Comparison of ENCODE assay signal across 10 cellular contexts in genomic region chr10:34789993-34790506, GRCh38. TPM values are rescaled to one million over a fixed set of nuclear protein-coding genes. Genes with fewer than 3 reads are reported as not detected.
A peak's percentile ranks its signal among the peaks of the same experiment; 100 is the strongest.
DNase-seq lines count a peak whose midpoint lies in the region; TF ChIP-seq lines count a peak whose summit lies in the region.
"Had no signal": no experiment of that assay in that cellular context is flagged by ENCODE, and none has a peak within 500 bp of the region (broad histone marks: within the 10 kb centered on the region; RNA-seq: fewer than 3 reads in every experiment).

No MANE protein-coding gene starts in this region.

- in situ Hi-C loops in Caki2 (cut with HindIII; ENCODE audit: low pct_unique_long_range_greater_than_20kb, low sequenced_read_pairs): no loop called here

- H3K36me3 Mint-ChIP-seq in brain (peaks cover 2% of the 10 kb centered on the region), glutamatergic neuron (ENCODE audit: unreplicated experiment) (no peaks in the 10 kb centered on the region)
- H3K36me3 Mint-ChIP-seq: activated naive CD8-positive, alpha-beta T cell; CD8-positive, alpha-beta memory T cell had no signal

- no peak for TF ChIP-seq CTCF in brain (conservative IDR thresholded peaks at IDR 0.05)
- TF ChIP-seq CTCF in glutamatergic neuron (IDR thresholded peaks at IDR 0.05; ENCODE audit: partially characterized antibody, unreplicated experiment): no peak
- TF ChIP-seq CTCF in GM10266 (IDR thresholded peaks at IDR 0.05; ENCODE audit: control insufficient read depth, insufficient read depth, low read depth, missing control alignments): no peak

- H3K4me1 Mint-ChIP-seq in brain: peaks cover 96% of the 10 kb centered on the region
- H3K4me1 Mint-ChIP-seq in glutamatergic neuron (ENCODE audit: low read depth, unreplicated experiment): peaks cover 47% of the 10 kb centered on the region
- H3K4me1 Mint-ChIP-seq: CD8-positive, alpha-beta memory T cell had no signal

- DNase-seq in Caki2 (ENCODE audit: low read depth): peak; percentile 82
- peak; percentile 71 for DNase-seq in HT-29 (ENCODE audit: low spot score)
- DNase-seq in mucosa of gallbladder (ENCODE audit: low spot score): peak; percentile 34
- no peak for DNase-seq in glutamatergic neuron
- no peak for DNase-seq in NCI-H1930 (lab: John Stamatoyannopoulos, UW)
- no peak for DNase-seq in NCI-H2196 (lab: John Stamatoyannopoulos, UW; ENCODE audit: unreplicated experiment)
- DNase-seq in GM10266 (ENCODE audit: extremely low spot score): no peak
- DNase-seq: CD8-positive, alpha-beta memory T cell had no signal

- H3K27ac Mint-ChIP-seq in brain (peak overlapping the region in 3 of 5 experiments; percentile 29 to 80 (median 51)), glutamatergic neuron (ENCODE audit: unreplicated experiment) (no peak overlapping the region)
- H3K27ac Mint-ChIP-seq: activated naive CD8-positive, alpha-beta T cell; CD8-positive, alpha-beta memory T cell had no signal

- H3K9me3 Mint-ChIP-seq in brain (peaks cover 0 to under 1% (median 0%) of the 10 kb centered on the region in 5 experiments), glutamatergic neuron (ENCODE audit: unreplicated experiment) (peaks cover 5% of the 10 kb centered on the region)

- H3K4me3 Mint-ChIP-seq in brain (peak overlapping the region in 2 of 5 experiments; percentile 12 to 49), glutamatergic neuron (ENCODE audit: unreplicated experiment) (no peak overlapping the region)
- H3K4me3 Mint-ChIP-seq: activated naive CD8-positive, alpha-beta T cell; CD8-positive, alpha-beta memory T cell had no signal

- H3K27me3 Mint-ChIP-seq in brain (peaks cover 3% of the 10 kb centered on the region), glutamatergic neuron (ENCODE audit: unreplicated experiment) (no peaks in the 10 kb centered on the region)

RNA-seq across cellular contexts. Expression of gene PARD3, which starts 25.0 kb away (rescaled TPM):
- total RNA-seq in Caki2 (2014; rRNA removed; shearing (Covaris generic); ENCODE audit: low replicate concordance): 237 and 254 TPM in 2 replicates
- 24.3 and 29.1 TPM in 2 replicates for total RNA-seq in HT-29 (2014; rRNA removed; shearing (Covaris generic))
- 33.7 TPM for polyA plus RNA-seq in brain (ENCODE audit: insufficient read depth, low read depth, low replicate concordance)
- total RNA-seq in mucosa of gallbladder (39.6 TPM), glutamatergic neuron (ENCODE audit: unreplicated experiment) (22.9 TPM)
- polyA plus RNA-seq: CD8-positive, alpha-beta memory T cell had no signal

Comparison
In these comparisons a context has a peak if more than half of its experiments do, and no peak if none do; other contexts are left out.
1. DNase-seq: peak in Caki2 (single experiment), HT-29 (single experiment) and mucosa of gallbladder (single experiment); none in glutamatergic neuron (single experiment), NCI-H1930 (0 of 2), NCI-H2196 (single experiment) and GM10266 (single experiment).